ENCODE assay signal across 19 cellular contexts in genomic region chr9:112127281-112127680, GRCh38. TPM values are rescaled to one million over a fixed set of nuclear protein-coding genes. Genes with fewer than 3 reads are reported as not detected.
A peak's percentile ranks its signal among the peaks of the same experiment; 100 is the strongest.
DNase-seq lines count a peak whose midpoint lies in the region; ATAC-seq and TF ChIP-seq lines count a peak whose summit lies in the region.
"Had no signal": no experiment of that assay in that cellular context is flagged by ENCODE, and none has a peak within 500 bp of the region (broad histone marks: within the 10 kb centered on the region; RNA-seq: fewer than 3 reads in every experiment).

No MANE protein-coding gene starts in this region.

- no peaks in the 10 kb centered on the region for H3K9me3 ChIP-seq in Caco-2
- H3K9me3 ChIP-seq in mucosa of descending colon = no peaks in the 10 kb centered on the region

- CTCF ChIA-PET in Caco-2 (lab: Charles Lee) = no interaction called here
- CTCF ChIA-PET in activated CD8-positive, alpha-beta T cell treated with anti-CD3 and anti-CD28 coated beads for 36 hours (lab: Charles Lee) = no interaction called here

- H3K9me3 Mint-ChIP-seq in Caco-2 (ENCODE audit: unreplicated experiment) = no peaks in the 10 kb centered on the region
- H3K9me3 Mint-ChIP-seq in activated CD8-positive, alpha-beta T cell treated with anti-CD3 and anti-CD28 coated beads for 36 hours = no peaks in the 10 kb centered on the region

- no peak overlapping the region for H3K4me3 Mint-ChIP-seq in Caco-2 (ENCODE audit: unreplicated experiment)
- no peak overlapping the region for H3K4me3 Mint-ChIP-seq in activated CD8-positive, alpha-beta T cell treated with anti-CD3 and anti-CD28 coated beads for 36 hours
- H3K4me3 Mint-ChIP-seq: CD4-positive, alpha-beta memory T cell had no signal

- H3K4me3 ChIP-seq in Caco-2 (ENCODE audit: low read depth, low read length) (no peak overlapping the region), mucosa of descending colon (no peak overlapping the region)
- H3K4me3 ChIP-seq: GM12878, GM23248 had no signal

- peaks cover 38% of the 10 kb centered on the region for H3K4me1 Mint-ChIP-seq in Caco-2 (ENCODE audit: low read depth, unreplicated experiment)
- no peaks in the 10 kb centered on the region for H3K4me1 Mint-ChIP-seq in activated CD8-positive, alpha-beta T cell treated with anti-CD3 and anti-CD28 coated beads for 36 hours (ENCODE audit: low read depth)

- H3K27me3 ChIP-seq in Caco-2 (replicated peaks; ENCODE audit: control insufficient read depth, insufficient read depth, low read length) = no peaks in the 10 kb centered on the region

- H3K27me3 Mint-ChIP-seq in Caco-2 (ENCODE audit: insufficient read depth, unreplicated experiment) = no peaks in the 10 kb centered on the region
- H3K27me3 Mint-ChIP-seq in activated CD8-positive, alpha-beta T cell treated with anti-CD3 and anti-CD28 coated beads for 36 hours = no peaks in the 10 kb centered on the region
- H3K27me3 Mint-ChIP-seq: CD4-positive, alpha-beta memory T cell had no signal

- peak; percentile 26 for ATAC-seq in left lobe of liver
- peak; percentile 61 for ATAC-seq in mucosa of descending colon
- no peak for ATAC-seq in GM18867 (IDR thresholded peaks at IDR 0.05; ENCODE audit: unreplicated experiment)
- ATAC-seq in HG02759 (IDR thresholded peaks at IDR 0.05; ENCODE audit: unreplicated experiment) = no peak
- ATAC-seq in activated CD8-positive, alpha-beta T cell treated with anti-CD3 and anti-CD28 coated beads for 36 hours = no peak
- ATAC-seq: GM12878 had no signal

- no TSS peak for BruUV-seq in Caco-2 (replicated peaks; lab: Mats Ljungman, UMichigan)

- intact Hi-C loops in Caco-2 (cut with micrococcal nuclease; ENCODE audit: unreplicated experiment) (no loop called here), mucosa of descending colon (cut with DNase I, micrococcal nuclease) (no loop called here)
- intact Hi-C loops in activated CD8-positive, alpha-beta T cell treated with anti-CD3 and anti-CD28 coated beads for 36 hours (cut with micrococcal nuclease) = no loop called here

- TF ChIP-seq CTCF in Caco-2 (IDR thresholded peaks at IDR 0.05; ENCODE audit: insufficient read depth in 1 of 2, low read depth in 1 of 2, low read length in 1 of 2, severe bottlenecking in 1 of 2, unreplicated experiment in 1 of 2) (no peak), mucosa of descending colon (IDR thresholded peaks at IDR 0.05) (no peak)
- TF ChIP-seq CTCF in activated CD8-positive, alpha-beta T cell treated with anti-CD3 and anti-CD28 coated beads for 36 hours (IDR thresholded peaks at IDR 0.05) = no peak

- peaks cover 26% of the 10 kb centered on the region for H3K36me3 Mint-ChIP-seq in Caco-2 (ENCODE audit: insufficient read depth, unreplicated experiment)
- peaks cover 7% of the 10 kb centered on the region for H3K36me3 Mint-ChIP-seq in activated CD8-positive, alpha-beta T cell treated with anti-CD3 and anti-CD28 coated beads for 36 hours (ENCODE audit: low read depth)

- H3K36me3 ChIP-seq in Caco-2 (ENCODE audit: control insufficient read depth, insufficient read depth, low read length) (no peaks in the 10 kb centered on the region; the same call in 1 of the 2 replicates), mucosa of descending colon (ENCODE audit: low read depth) (no peaks in the 10 kb centered on the region)

- peak overlapping the region; percentile 79 for H3K27ac Mint-ChIP-seq in Caco-2 (ENCODE audit: unreplicated experiment)
- H3K27ac Mint-ChIP-seq in activated CD8-positive, alpha-beta T cell treated with anti-CD3 and anti-CD28 coated beads for 36 hours = no peak overlapping the region
- H3K27ac Mint-ChIP-seq: CD4-positive, alpha-beta memory T cell had no signal

- H3K4me1 ChIP-seq in Caco-2 (peaks cover 66% of the 10 kb centered on the region), mucosa of descending colon (ENCODE audit: low read depth) (peaks cover 9% of the 10 kb centered on the region)

- POLR2A ChIA-PET in Caco-2 (lab: Charles Lee) = interaction anchor here (1.6 kb wide), 1 partner anchor 206 kb away, joined by 4 read pairs; the partner anchor contains the start of gene PTBP3
- POLR2A ChIA-PET in activated CD8-positive, alpha-beta T cell treated with anti-CD3 and anti-CD28 coated beads for 36 hours (lab: Charles Lee) = no interaction called here

- no peak for DNase-seq in Caco-2
- no peak for DNase-seq in left lobe of liver (ENCODE audit: low spot score)
- DNase-seq in mucosa of descending colon = no peak
- no peak for DNase-seq in DMS53 treated with DMSO at 0.1 percent for 48 hours (lab: John Stamatoyannopoulos, UW; ENCODE audit: unreplicated experiment)
- no peak for DNase-seq in activated CD8-positive, alpha-beta T cell treated with anti-CD3 and anti-CD28 coated beads for 36 hours
- DNase-seq: 8988T; C1 segment of cervical spinal cord; CD4-positive, alpha-beta memory T cell; COR-L47; DMS153; DMS79; EL; GDM1; GM23248; H7; HCEC 1CT had no signal

RNA-seq across cellular contexts. Expression of gene SUSD1, which starts 47.8 kb away (rescaled TPM):
- total RNA-seq in Caco-2 (2022) = 53.4 and 60.1 TPM in 2 replicates
- total RNA-seq in left lobe of liver = 3.2 TPM
- 10 to 100 TPM; 18.8 to 43.8 (median 19.5) TPM for total RNA-seq in mucosa of descending colon
- total RNA-seq in activated CD8-positive, alpha-beta T cell treated with anti-CD3 and anti-CD28 coated beads for 36 hours = 1 to 10 TPM; 3.0 to 3.6 TPM

Comparison
In these comparisons a context has a peak if more than half of its experiments do, and no peak if none do; other contexts are left out.
1. ATAC-seq: peak in left lobe of liver (single experiment) and mucosa of descending colon (single experiment); none in GM18867 (single experiment), HG02759 (single experiment) and activated CD8-positive, alpha-beta T cell treated with anti-CD3 and anti-CD28 coated beads for 36 hours (single experiment).